Comparison of ENCODE assay signal across 1 cellular context in the genomic region with DNA sequence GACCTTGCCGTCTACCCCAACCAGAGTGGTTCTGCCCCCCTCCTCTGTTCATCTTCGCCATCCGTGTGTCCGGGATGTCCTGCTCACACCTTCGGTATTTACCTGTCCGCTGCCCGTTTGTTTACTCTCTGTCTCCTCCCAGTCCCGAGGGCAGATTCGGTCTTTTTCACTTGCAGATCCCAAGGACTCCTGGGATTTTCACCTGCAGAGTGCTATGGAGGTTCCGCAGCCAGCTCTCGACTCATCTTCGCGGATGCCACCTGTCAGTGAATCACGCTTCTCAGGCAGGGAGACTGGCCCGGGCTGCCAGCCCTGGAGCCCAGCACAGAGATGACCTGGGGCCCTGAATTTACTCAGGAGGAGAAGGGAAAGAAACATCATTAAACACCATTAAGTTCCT.
TF ChIP-seq lines count a peak whose summit lies in the region.

No MANE protein-coding gene starts in this region.

TF ChIP-seq in IMR-90, 13 proteins besides CTCF, POLR2A, EP300 and RAD21:
- TF ChIP-seq RFX5 (IDR thresholded peaks at IDR 0.05; ENCODE audit: low read depth, low read length) (no peak), NFE2L2 (IDR thresholded peaks at IDR 0.05; ENCODE audit: low read depth, low read length) (no peak), RCOR1 (IDR thresholded peaks at IDR 0.05; ENCODE audit: insufficient replicate concordance, low read length) (no peak), MAZ (IDR thresholded peaks at IDR 0.05; ENCODE audit: borderline replicate concordance, low read depth, low read length) (no peak), SMC3 (IDR thresholded peaks at IDR 0.05; ENCODE audit: low read depth, low read length) (no peak), FOS (IDR thresholded peaks at IDR 0.05; ENCODE audit: low read depth, low read length) (no peak), MAFK (IDR thresholded peaks at IDR 0.05; ENCODE audit: low read depth, low read length) (no peak), CEBPB (IDR thresholded peaks at IDR 0.05; ENCODE audit: low read depth, low read length) (no peak)
